8 cellular contexts compared by ENCODE assay signal in the genomic region with DNA sequence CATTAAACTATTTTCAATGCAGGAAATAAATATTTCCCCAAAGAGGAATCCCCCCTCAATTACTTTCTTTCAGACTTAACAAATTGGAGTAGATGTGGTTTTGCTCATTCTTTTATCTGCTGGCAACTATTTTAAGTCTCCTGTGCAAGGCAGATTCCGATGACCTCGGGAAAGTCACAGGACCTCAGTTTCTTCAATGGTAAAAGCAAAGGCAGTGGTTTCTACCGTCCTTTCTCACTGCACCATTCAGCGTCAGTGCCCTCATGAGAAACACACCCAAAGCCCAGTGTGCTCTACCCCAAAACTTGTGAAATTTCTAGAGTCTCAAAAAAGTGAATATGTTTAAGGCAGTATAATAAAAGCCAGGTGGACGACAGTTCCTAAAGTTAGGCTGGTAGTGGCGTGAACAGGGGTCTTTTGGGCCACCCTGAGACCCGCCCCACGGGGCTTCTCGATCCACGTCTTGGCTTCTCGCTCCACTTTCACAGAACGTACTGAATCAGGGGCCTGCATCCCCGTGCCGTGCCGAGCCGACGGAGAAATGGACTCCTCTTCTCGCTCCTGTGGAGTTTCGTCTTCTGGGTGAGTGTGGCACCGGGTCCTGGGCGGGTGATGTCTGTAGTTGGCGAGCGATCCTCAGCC. TPM values are rescaled to one million over a fixed set of nuclear protein-coding genes. Genes with fewer than 3 reads are reported as not detected.
A peak's percentile ranks its signal among the peaks of the same experiment; 100 is the strongest.
DNase-seq lines count a peak whose midpoint lies in the region; ATAC-seq and TF ChIP-seq lines count a peak whose summit lies in the region.

No MANE protein-coding gene starts in this region.

- peak; percentile 40 for DNase-seq in activated CD8-positive, alpha-beta memory T cell treated with anti-CD3 and anti-CD28 coated beads, Interleukin-2, amount 10 ng/mL, durations not matched to agents 7 days and 5 days
- DNase-seq in activated CD8-positive, alpha-beta memory T cell treated with anti-CD3 and anti-CD28 coated beads, Interleukin-2, amount 50 U/mL, for 48 hours = no peak
- DNase-seq in SJCRH30 (peak; percentile 17 to 52), memory B cell (ENCODE audit: low spot score in 2 of 2) (no peak), tibial nerve (ENCODE audit: low spot score in 2 of 2) (peak in 1 of 2 donors; percentile 33), SW 1271 (lab: John Stamatoyannopoulos, UW) (no peak)

- peak overlapping the region; percentile 79 for H3K27ac Mint-ChIP-seq in activated CD8-positive, alpha-beta memory T cell treated with anti-CD3 and anti-CD28 coated beads, Interleukin-2, amount 10 ng/mL, durations not matched to agents 7 days and 5 days
- peak overlapping the region; percentile 96 for H3K27ac Mint-ChIP-seq in memory B cell

- no peak for TF ChIP-seq POLR2A in tibial nerve (IDR thresholded peaks at IDR 0.05)

- H3K27me3 ChIP-seq in SJCRH30 = no peaks in the 10 kb centered on the region
- no peaks in the 10 kb centered on the region for H3K27me3 ChIP-seq in endocrine pancreas (ENCODE audit: control insufficient read depth, insufficient read depth, low read length)
- H3K27me3 ChIP-seq in tibial nerve = no peaks in the 10 kb centered on the region

- TF ChIP-seq EP300 in tibial nerve (IDR thresholded peaks at IDR 0.05) = no peak

- peak overlapping the region; percentile 84 for H3K4me3 Mint-ChIP-seq in activated CD8-positive, alpha-beta memory T cell treated with anti-CD3 and anti-CD28 coated beads, Interleukin-2, amount 10 ng/mL, durations not matched to agents 7 days and 5 days
- H3K4me3 Mint-ChIP-seq in memory B cell = peak overlapping the region; percentile 99

- peak overlapping the region; percentile 81 for H3K27ac ChIP-seq in SJCRH30
- peak overlapping the region; percentile 92 to 98 (median 98) for H3K27ac ChIP-seq in tibial nerve

- peak overlapping the region; percentile 98 for H3K4me3 ChIP-seq in SJCRH30
- H3K4me3 ChIP-seq in endocrine pancreas (ENCODE audit: control insufficient read depth, insufficient read depth, low read length) = peak overlapping the region; percentile 96
- H3K4me3 ChIP-seq in tibial nerve = peak overlapping the region; percentile 58 to 97 (median 76)

- H3K9me3 ChIP-seq in SJCRH30 (replicated peaks) = no peaks in the 10 kb centered on the region
- no peaks in the 10 kb centered on the region for H3K9me3 ChIP-seq in endocrine pancreas (ENCODE audit: control insufficient read depth, low read length)
- no peaks in the 10 kb centered on the region for H3K9me3 ChIP-seq in tibial nerve

- H3K9ac ChIP-seq in endocrine pancreas (ENCODE audit: control insufficient read depth, insufficient read depth, low read length) = peak overlapping the region; percentile 98

- peaks cover 16% of the 10 kb centered on the region for H3K27me3 Mint-ChIP-seq in activated CD8-positive, alpha-beta memory T cell treated with anti-CD3 and anti-CD28 coated beads, Interleukin-2, amount 10 ng/mL, durations not matched to agents 7 days and 5 days
- H3K27me3 Mint-ChIP-seq in memory B cell = no peaks in the 10 kb centered on the region

- 1% methylated on average over 21 to 23 of the region's 23 CpGs for WGBS in tibial nerve, 2 donors

- H3K4me1 Mint-ChIP-seq in activated CD8-positive, alpha-beta memory T cell treated with anti-CD3 and anti-CD28 coated beads, Interleukin-2, amount 10 ng/mL, durations not matched to agents 7 days and 5 days = peaks cover 23% of the 10 kb centered on the region
- peaks cover 23% of the 10 kb centered on the region for H3K4me1 Mint-ChIP-seq in memory B cell

- CTCF ChIA-PET in activated CD8-positive, alpha-beta memory T cell treated with anti-CD3 and anti-CD28 coated beads, Interleukin-2, amount 10 ng/mL, durations not matched to agents 7 days and 5 days (lab: Charles Lee) = interaction anchor here (0.6 to 11.7 kb wide), 5 partner anchors 33 to 394 kb away, joined by 3 to 129 read pairs (median 3); no protein-coding TSS in a partner anchor

- H3K36me3 Mint-ChIP-seq in activated CD8-positive, alpha-beta memory T cell treated with anti-CD3 and anti-CD28 coated beads, Interleukin-2, amount 10 ng/mL, durations not matched to agents 7 days and 5 days = peaks cover 2% of the 10 kb centered on the region
- H3K36me3 Mint-ChIP-seq in memory B cell = peaks cover 3% of the 10 kb centered on the region

- H3K4me1 ChIP-seq in SJCRH30 (peaks cover 8% of the 10 kb centered on the region; the same call in 1 of the 2 replicates), endocrine pancreas (ENCODE audit: control insufficient read depth, insufficient read depth, low read length) (peaks cover 22% of the 10 kb centered on the region), tibial nerve (peaks cover 0 to 61% (median 17%) of the 10 kb centered on the region in 4 donors)

- ATAC-seq in activated CD8-positive, alpha-beta memory T cell treated with anti-CD3 and anti-CD28 coated beads, Interleukin-2, amount 10 ng/mL, durations not matched to agents 7 days and 5 days = peak; percentile 16
- ATAC-seq in HG02885 (IDR thresholded peaks at IDR 0.05; ENCODE audit: poor library complexity, unreplicated experiment) (peak; percentile 23), memory B cell (ENCODE audit: low read depth) (no peak)

- TF ChIP-seq CTCF in tibial nerve (IDR thresholded peaks at IDR 0.05) = no peak

- no peaks in the 10 kb centered on the region; the same call in 1 of the 2 replicates for H3K36me3 ChIP-seq in SJCRH30
- no peaks in the 10 kb centered on the region for H3K36me3 ChIP-seq in endocrine pancreas (ENCODE audit: control insufficient read depth, insufficient read depth, low read length)
- no peaks in the 10 kb centered on the region for H3K36me3 ChIP-seq in tibial nerve

- no peaks in the 10 kb centered on the region for H3K9me3 Mint-ChIP-seq in activated CD8-positive, alpha-beta memory T cell treated with anti-CD3 and anti-CD28 coated beads, Interleukin-2, amount 10 ng/mL, durations not matched to agents 7 days and 5 days (ENCODE audit: low read depth)
- no peaks in the 10 kb centered on the region for H3K9me3 Mint-ChIP-seq in memory B cell

RNA-seq across cellular contexts. Expression of gene ARHGAP5, which starts 1.3 kb away (rescaled TPM):
- 10 to 100 TPM; 25.8 to 29.4 TPM for total RNA-seq in activated CD8-positive, alpha-beta memory T cell treated with anti-CD3 and anti-CD28 coated beads, Interleukin-2, amount 10 ng/mL, durations not matched to agents 7 days and 5 days
- total RNA-seq in SJCRH30 (2014; rRNA removed; shearing (Covaris generic)) = 166 and 178 TPM in 2 replicates
- total RNA-seq in tibial nerve = 100 to 1,000 TPM in 3 of 4 donors, 10 to 100 TPM in 1; 85.8 to 167 (median 104) TPM

Comparison
In these comparisons a context has a peak if more than half of its experiments do, and no peak if none do; other contexts are left out.
1. DNase-seq: peak in activated CD8-positive, alpha-beta memory T cell treated with anti-CD3 and anti-CD28 coated beads, Interleukin-2, amount 10 ng/mL, durations not matched to agents 7 days and 5 days (single experiment) and SJCRH30 (2 of 2); none in activated CD8-positive, alpha-beta memory T cell treated with anti-CD3 and anti-CD28 coated beads, Interleukin-2, amount 50 U/mL, for 48 hours (single experiment), memory B cell (0 of 2) and SW 1271 (0 of 2).
2. Peak in every context shown above with its lines, with median percentiles within 50 percentile points of each other: H3K4me3 ChIP-seq.